In the genomic region with DNA sequence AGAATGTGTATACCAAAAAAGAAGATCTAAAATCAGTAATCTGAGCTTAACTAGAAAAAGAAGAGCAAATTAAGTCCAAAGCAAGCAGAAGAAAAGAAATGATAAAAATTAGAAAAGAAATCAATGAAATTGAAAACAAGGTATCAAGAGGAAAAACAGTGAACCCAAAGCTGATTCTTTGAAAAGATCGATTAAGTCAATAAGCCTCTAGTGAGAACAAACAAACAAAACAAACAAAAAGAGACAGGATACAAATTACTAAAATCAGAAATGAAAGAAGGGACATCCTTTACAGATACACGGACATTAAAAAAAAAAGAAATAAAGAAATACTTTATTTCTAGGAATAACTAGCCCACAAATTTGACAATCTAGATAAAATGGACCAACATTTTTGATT, we compare ENCODE assay signal across 31 cellular contexts. TPM values are rescaled to one million over a fixed set of nuclear protein-coding genes. Genes with fewer than 3 reads are reported as not detected.
"Had no signal": no experiment of that assay in that cellular context is flagged by ENCODE, and none has a peak within 500 bp of the region (broad histone marks: within the 10 kb centered on the region; RNA-seq: fewer than 3 reads in every experiment).

No MANE protein-coding gene starts in this region.

- H3K27me3 ChIP-seq: adrenal gland, body of pancreas, esophagus muscularis mucosa, gastrocnemius medialis, heart left ventricle had no signal

- H3K4me1 ChIP-seq: adrenal gland, body of pancreas, esophagus muscularis mucosa, foreskin keratinocyte, gastrocnemius medialis, heart left ventricle had no signal

- ATAC-seq: activated CD4-positive, alpha-beta T cell treated with anti-CD3 and anti-CD28 coated beads for 36 hours; activated CD8-positive, alpha-beta memory T cell treated with anti-CD3 and anti-CD28 coated beads, Interleukin-2, amount 10 ng/mL, durations not matched to agents 7 days and 5 days; activated CD8-positive, alpha-beta T cell treated with anti-CD3 and anti-CD28 coated beads, Interleukin-2, amount 10 ng/mL, durations not matched to agents 7 days and 5 days; activated naive CD8-positive, alpha-beta T cell treated with anti-CD3 and anti-CD28 coated beads, Interleukin-2, amount 50 U/mL, for 24 hours; body of pancreas; effector memory CD8-positive, alpha-beta T cell; foreskin keratinocyte; gastrocnemius medialis; heart left ventricle had no signal

- H3K4me3 ChIP-seq: adrenal gland, body of pancreas, esophagus muscularis mucosa, gastrocnemius medialis, heart left ventricle had no signal

- H3K36me3 ChIP-seq: adrenal gland, esophagus muscularis mucosa, gastrocnemius medialis, heart left ventricle had no signal

- H3K9me3 ChIP-seq: body of pancreas, esophagus muscularis mucosa, gastrocnemius medialis, heart left ventricle had no signal

- DNase-seq: activated CD4-positive, alpha-beta memory T cell treated with anti-CD3 and anti-CD28 coated beads for 36 hours; activated CD4-positive, alpha-beta T cell treated with anti-CD3 and anti-CD28 coated beads for 36 hours; activated CD4-positive, alpha-beta T cell treated with anti-CD3 and anti-CD28 coated beads, Interleukin-2, amount 10 ng/mL, durations not matched to agents 24 days and 14 days; activated CD4-positive, CD25-positive, alpha-beta regulatory T cell; activated CD4-positive, CD25-positive, alpha-beta regulatory T cell treated with anti-CD3 and anti-CD28 coated beads, Interleukin-2, amount 50 U/mL, for 72 hours; activated CD8-positive, alpha-beta memory T cell treated with anti-CD3 and anti-CD28 coated beads, Interleukin-2, amount 10 ng/mL, durations not matched to agents 7 days and 5 days; activated CD8-positive, alpha-beta memory T cell treated with anti-CD3 and anti-CD28 coated beads, Interleukin-2, amount 50 U/mL, for 4 hours; activated CD8-positive, alpha-beta T cell treated with anti-CD3 and anti-CD28 coated beads, Interleukin-2, amount 10 ng/mL, durations not matched to agents 7 days and 5 days; activated effector memory CD4-positive, alpha-beta T cell treated with anti-CD3 and anti-CD28 coated beads, Interleukin-2, amount 50 U/mL, for 16 hours; activated naive CD4-positive, alpha-beta T cell treated with anti-CD3 and anti-CD28 coated beads for 36 hours; activated naive CD8-positive, alpha-beta T cell treated with anti-CD3 and anti-CD28 coated beads for 36 hours; activated naive CD8-positive, alpha-beta T cell treated with anti-CD3 and anti-CD28 coated beads, Interleukin-2, amount 50 U/mL, for 24 hours; activated T-cell treated with anti-CD3 and anti-CD28 coated beads, Interleukin-2, amount 50 U/mL, for 1 hour; activated T-cell treated with anti-CD3 and anti-CD28 coated beads, Interleukin-2, amount 50 U/mL, for 48 hours; adrenal gland; amygdala; aorta; body of pancreas; caudate nucleus; cortex of kidney; dermis blood vessel endothelial cell; effector CD4-positive, alpha-beta T cell; effector memory CD8-positive, alpha-beta T cell; erythroblast; foreskin keratinocyte; gastrocnemius medialis; glutamatergic neuron; heart left ventricle; T-helper 2 cell; WERI-Rb-1 had no signal

- H3K27ac ChIP-seq: adrenal gland, body of pancreas, esophagus muscularis mucosa, foreskin keratinocyte, gastrocnemius medialis, heart left ventricle, WERI-Rb-1 had no signal

RNA-seq across cellular contexts. Expression of a gene that starts 12.9 kb away (rescaled TPM):
- total RNA-seq: foreskin keratinocyte had no signal
